ENCODE assay signal across 8 cellular contexts in the genomic region with DNA sequence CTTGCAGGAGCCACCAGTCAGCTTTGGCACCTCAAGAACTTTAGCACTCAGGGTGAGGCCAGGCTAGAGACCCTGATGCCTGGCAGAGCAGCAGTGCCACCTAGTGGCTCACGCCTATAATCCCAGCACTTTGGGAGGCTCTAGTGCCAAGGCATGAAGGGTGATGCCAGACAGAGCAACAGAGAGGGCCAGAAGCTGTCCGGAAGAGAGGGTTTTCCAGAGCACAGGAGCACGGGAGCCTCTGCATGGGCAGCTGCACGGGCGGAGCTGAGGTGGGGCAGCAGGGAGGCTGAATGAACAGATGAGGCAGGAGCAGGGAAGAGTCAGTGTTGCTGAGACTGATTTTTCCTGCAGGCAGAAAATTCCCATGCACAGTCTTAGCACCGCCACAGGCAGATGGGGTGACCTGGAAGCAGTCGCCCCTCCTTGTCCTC. TPM values are rescaled to one million over a fixed set of nuclear protein-coding genes. Genes with fewer than 3 reads are reported as not detected.
DNase-seq lines count a peak whose midpoint lies in the region; ATAC-seq and TF ChIP-seq lines count a peak whose summit lies in the region.

No MANE protein-coding gene starts in this region.

- peaks cover 20% of the 10 kb centered on the region for H3K27me3 ChIP-seq in left ventricle myocardium inferior (ENCODE audit: low read depth)

- no peaks in the 10 kb centered on the region for H3K36me3 ChIP-seq in left ventricle myocardium inferior

- no peaks in the 10 kb centered on the region for H3K9me3 ChIP-seq in left ventricle myocardium inferior (replicated peaks)

- H3K4me1 ChIP-seq in left ventricle myocardium inferior = peaks cover 6% of the 10 kb centered on the region

- TF ChIP-seq CTCF in left ventricle myocardium inferior (IDR thresholded peaks at IDR 0.05; ENCODE audit: borderline replicate concordance) = peak; percentile 87
- TF ChIP-seq CTCF in retinal pigment epithelial cell (conservative IDR thresholded peaks at IDR 0.05; ENCODE audit: low read depth, low read length) = peak; percentile 97

- peak; percentile 61 for ATAC-seq in GM21381 (IDR thresholded peaks at IDR 0.05; ENCODE audit: unreplicated experiment)

- intact Hi-C loops in left ventricle myocardium inferior (cut with micrococcal nuclease) = loop anchor here (10.0 kb wide), 1 partner anchor 293 kb away; no protein-coding TSS in a partner anchor

- H3K27ac Mint-ChIP-seq in activated naive CD8-positive, alpha-beta T cell treated with anti-CD3 and anti-CD28 coated beads for 36 hours = no peak overlapping the region

- no peaks in the 10 kb centered on the region for H3K36me3 Mint-ChIP-seq in activated naive CD8-positive, alpha-beta T cell treated with anti-CD3 and anti-CD28 coated beads for 36 hours

- no peak overlapping the region for H3K4me3 ChIP-seq in left ventricle myocardium inferior
- no peak overlapping the region for H3K4me3 ChIP-seq in retinal pigment epithelial cell (ENCODE audit: low read length)

- no peak overlapping the region for H3K27ac ChIP-seq in left ventricle myocardium inferior (replicated peaks)

- H3K4me1 Mint-ChIP-seq in activated naive CD8-positive, alpha-beta T cell treated with anti-CD3 and anti-CD28 coated beads for 36 hours = peaks cover 6% of the 10 kb centered on the region

- peak; percentile 55 for DNase-seq in DMS53 (lab: John Stamatoyannopoulos, UW)
- peak; percentile 1 for DNase-seq in KG1 (lab: John Stamatoyannopoulos, UW)
- DNase-seq in SK-N-DZ (ENCODE audit: low spot score) = peak; percentile 79
- DNase-seq in activated naive CD8-positive, alpha-beta T cell treated with anti-CD3 and anti-CD28 coated beads for 36 hours = peak; percentile 66
- peak; percentile 39 for DNase-seq in left ventricle myocardium inferior
- DNase-seq in retinal pigment epithelial cell (ENCODE audit: low read depth) = no peak
- DNase-seq in NCI-H187 (lab: John Stamatoyannopoulos, UW) = no peak

- peaks cover 4% of the 10 kb centered on the region for H3K27me3 Mint-ChIP-seq in activated naive CD8-positive, alpha-beta T cell treated with anti-CD3 and anti-CD28 coated beads for 36 hours

- no peak overlapping the region for H3K4me3 Mint-ChIP-seq in activated naive CD8-positive, alpha-beta T cell treated with anti-CD3 and anti-CD28 coated beads for 36 hours

- no peaks in the 10 kb centered on the region for H3K9me3 Mint-ChIP-seq in activated naive CD8-positive, alpha-beta T cell treated with anti-CD3 and anti-CD28 coated beads for 36 hours

RNA-seq across cellular contexts. Expression of gene MYH3, which starts 38.9 kb away (rescaled TPM):
- polyA plus RNA-seq in SK-N-DZ (2014; cell fraction: cytosol; rRNA removed) = 0.52 and 1.0 TPM in 2 replicates
- polyA plus RNA-seq in SK-N-DZ (2014; cell fraction: nucleus; rRNA removed) = 5.0 and 11.8 TPM in 2 replicates
- 1 to 10 TPM; 3.2 to 3.4 TPM for total RNA-seq in activated naive CD8-positive, alpha-beta T cell treated with anti-CD3 and anti-CD28 coated beads for 36 hours
- total RNA-seq in left ventricle myocardium inferior = 0.88 TPM

Comparison
In these comparisons a context has a peak if more than half of its experiments do, and no peak if none do; other contexts are left out.
1. DNase-seq: peak in DMS53 (single experiment), KG1 (single experiment), SK-N-DZ (single experiment), activated naive CD8-positive, alpha-beta T cell treated with anti-CD3 and anti-CD28 coated beads for 36 hours (single experiment) and left ventricle myocardium inferior (single experiment); none in retinal pigment epithelial cell (single experiment) and NCI-H187 (0 of 2).